8 cellular contexts compared by ENCODE assay signal in the genomic region with DNA sequence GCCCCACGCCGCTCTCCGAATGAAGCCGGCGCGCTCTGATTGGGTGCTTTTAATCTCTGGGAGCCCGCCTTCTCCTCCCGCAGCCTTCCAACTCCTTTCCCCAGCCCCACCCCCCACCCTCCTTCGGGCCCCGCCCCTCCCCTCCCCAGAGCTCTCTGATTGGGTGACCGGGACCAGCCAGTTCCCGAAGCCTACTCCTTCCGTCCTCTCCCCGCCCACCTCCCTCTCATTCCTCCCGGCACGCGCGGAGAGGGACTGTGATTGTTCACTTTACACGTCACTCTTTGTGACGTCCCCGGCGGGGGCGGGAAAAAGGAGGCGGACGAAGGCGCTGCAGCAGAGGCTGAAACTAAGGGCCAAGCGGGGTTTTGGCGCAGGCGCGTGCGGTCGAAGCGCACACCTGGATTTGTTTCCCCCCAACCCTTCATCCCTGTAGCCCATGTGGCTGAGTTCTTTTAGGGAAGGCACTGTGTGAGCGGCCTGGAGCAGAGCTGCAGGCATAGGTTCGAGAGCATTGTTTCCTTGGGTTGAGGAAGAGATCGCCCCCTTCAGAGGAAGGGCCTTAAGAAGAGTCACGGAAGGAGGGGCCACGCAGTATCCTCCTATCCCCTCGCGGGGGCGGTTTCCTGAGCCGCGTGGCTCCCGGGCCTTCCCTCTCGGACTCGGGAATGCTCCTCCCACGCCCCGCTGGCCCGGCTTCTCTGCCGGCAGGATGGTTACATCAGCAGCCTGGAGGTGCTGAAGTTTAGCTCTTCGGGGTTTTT. TPM values are rescaled to one million over a fixed set of nuclear protein-coding genes. Genes with fewer than 3 reads are reported as not detected.
DNase-seq lines count a peak whose midpoint lies in the region; ATAC-seq and TF ChIP-seq lines count a peak whose summit lies in the region.

A gene (minus strand): TSS at position 21 of the 764 bp plus-strand sequence. CDS start 361 bp downstream, outside the sequence.

- peaks cover 0 to 10% (median 0%) of the 10 kb centered on the region in 11 donors for H3K9me3 ChIP-seq in heart right ventricle
- no peaks in the 10 kb centered on the region for H3K9me3 ChIP-seq in upper lobe of left lung

- TF ChIP-seq EP300 in upper lobe of left lung (IDR thresholded peaks at IDR 0.05): no peak

- 0% methylated on average over 42 to 51 of the region's 51 CpGs for WGBS in heart right ventricle, 2 donors
- 0% methylated on average over 37 to 47 of the region's 51 CpGs for WGBS in upper lobe of left lung, 2 donors

- in situ Hi-C loops in GM13977 (cut with MboI; ENCODE audit: low pct_unique_long_range_greater_than_20kb, low sequenced_read_pairs, unreplicated experiment): loop anchor here (25.0 kb wide), 1 partner anchor 111 kb away; no protein-coding TSS in a partner anchor

- H3K27ac ChIP-seq in heart right ventricle (peak within 1 kb of the TSS; percentile 89 to 99 (median 96)), upper lobe of left lung (peak within 1 kb of the TSS; percentile 96 to 99 (median 98))

- intact Hi-C loops in T-helper 1 cell treated with Interleukin-12 subunit alpha and Interleukin-12 subunit beta and Interleukin-4 antibody, amounts not matched to agents 30 ng/mL and 1 ng/mL, for 36 hours (cut with micrococcal nuclease): loop anchor here (1.0 to 5.0 kb wide), 12 partner anchors 13 to 1706 kb away; a partner anchor contains a TSS
- intact Hi-C loops in heart right ventricle (cut with DNase I) (loop anchor here in 5 of 10 donors (5.0 to 10.0 kb wide), 5 partner anchors 63 to 233 kb away; a partner anchor contains a TSS), posterior cingulate gyrus (cut with DNase I) (loop anchor here (5.0 to 10.0 kb wide), 3 partner anchors 171 to 323 kb away; a partner anchor contains a TSS)

- H3K4me1 ChIP-seq in heart right ventricle (peaks cover 0 to 33% (median 28%) of the 10 kb centered on the region in 9 donors), upper lobe of left lung (peaks cover 17 to 30% (median 20%) of the 10 kb centered on the region in 4 donors)

- DNase-seq in GM13977 (ENCODE audit: low spot score): peak; percentile 94
- peak; percentile 100 for DNase-seq in NCI-H146 treated with DMSO at 0.1 percent for 48 hours (lab: John Stamatoyannopoulos, UW; ENCODE audit: unreplicated experiment)
- DNase-seq in amniotic epithelial cell (ENCODE audit: low read depth): peak; percentile 98
- DNase-seq in heart right ventricle: peak; percentile 99 to 100
- peak; percentile 98 to 100 (median 99) for DNase-seq in posterior cingulate gyrus
- DNase-seq in upper lobe of left lung: peak; percentile 95 to 97

- H3K4me3 ChIP-seq in heart right ventricle (peak within 1 kb of the TSS; percentile 73 to 96 (median 90)), upper lobe of left lung (peak within 1 kb of the TSS; percentile 61 to 90 (median 76))

- no peaks in the 10 kb centered on the region for H3K36me3 ChIP-seq in heart right ventricle
- H3K36me3 ChIP-seq in upper lobe of left lung: no peaks in the 10 kb centered on the region

- peak in 3 of 4 donors; percentile 10 to 83 (median 78) for TF ChIP-seq POLR2A in upper lobe of left lung (IDR thresholded peaks at IDR 0.05)

- peak; percentile 69 for ATAC-seq in HG02884 (IDR thresholded peaks at IDR 0.05; ENCODE audit: unreplicated experiment)
- ATAC-seq in heart right ventricle: peak; percentile 93 to 98 (median 96)
- ATAC-seq in upper lobe of left lung (ENCODE audit: low FRiP score in 2 of 2): peak; percentile 95 to 99

- H3K27me3 ChIP-seq in heart right ventricle (no peaks in the 10 kb centered on the region), upper lobe of left lung (no peaks in the 10 kb centered on the region)

- TF ChIP-seq CTCF in GM13977 (IDR thresholded peaks at IDR 0.05; ENCODE audit: extremely low read depth, insufficient read depth, missing control alignments) (no peak), heart right ventricle (IDR thresholded peaks at IDR 0.05) (peak in 7 of 9 donors; percentile 16 to 65 (median 50)), upper lobe of left lung (IDR thresholded peaks at IDR 0.05) (peak in 4 of 6 experiments; percentile 39 to 60 (median 41))

RNA-seq across cellular contexts. Expression of the gene that starts here (rescaled TPM):
- 51.0 and 51.6 TPM in 2 replicates for total RNA-seq in T-helper 1 cell treated with Interleukin-12 subunit alpha and Interleukin-12 subunit beta and Interleukin-4 antibody, amounts not matched to agents 30 ng/mL and 1 ng/mL, for 36 hours
- total RNA-seq in heart right ventricle (10 to 100 TPM; 17.2 to 24.2 (median 20.1) TPM), upper lobe of left lung (10 to 100 TPM; 12.2 to 30.7 (median 19.2) TPM)
- polyA plus RNA-seq in heart right ventricle: 1 to 10 TPM; 6.8 to 7.2 TPM

Comparison
In these comparisons a context has a peak if more than half of its experiments do, and no peak if none do; other contexts are left out.
1. Peak in every context shown above with its lines: DNase-seq, ATAC-seq, H3K4me3 ChIP-seq and H3K27ac ChIP-seq.